In the genomic region with DNA sequence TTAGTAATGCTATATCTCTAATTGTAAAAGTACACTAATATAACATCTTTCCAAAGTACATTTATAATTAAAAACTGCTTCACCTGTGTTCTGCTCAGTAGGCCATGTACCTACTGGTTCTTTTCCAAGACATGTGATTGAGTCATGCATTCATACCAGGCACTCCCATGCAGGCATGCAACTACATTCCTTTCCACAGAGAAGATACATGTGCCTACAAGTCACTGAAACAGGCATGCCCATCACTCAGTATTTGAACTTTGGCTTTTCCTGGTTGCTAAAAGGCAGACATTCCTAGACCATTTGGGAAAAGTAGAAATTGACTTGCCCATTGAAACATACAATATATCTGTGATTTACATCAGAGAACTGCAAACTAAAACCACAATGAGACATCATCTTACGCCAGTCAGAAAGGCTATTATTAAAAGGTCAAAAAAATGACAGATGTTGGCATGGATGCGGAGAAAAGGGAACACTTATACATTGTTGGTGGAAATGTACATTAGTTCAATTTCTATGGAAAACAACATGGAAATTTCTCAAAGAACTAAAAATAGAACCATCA, we compare ENCODE assay signal across 21 cellular contexts.
DNase-seq lines count a peak whose midpoint lies in the region; ATAC-seq and TF ChIP-seq lines count a peak whose summit lies in the region.
"Had no signal": no experiment of that assay in that cellular context is flagged by ENCODE, and none has a peak within 500 bp of the region (broad histone marks: within the 10 kb centered on the region; RNA-seq: fewer than 3 reads in every experiment).

No MANE protein-coding gene starts in this region.

- no peak overlapping the region for H3K4me3 ChIP-seq in epithelial cell of esophagus (ENCODE audit: low read length)
- H3K4me3 ChIP-seq: GM23248, HAP-1 had no signal

- TF ChIP-seq CTCF in epithelial cell of esophagus (IDR thresholded peaks at IDR 0.05; ENCODE audit: insufficient read depth, low read depth, low read length, missing control alignments): no peak

- ATAC-seq in stimulated activated naive CD8-positive, alpha-beta T cell treated with anti-CD3 and anti-CD28 coated beads, Interleukin-15, Interleukin-2, amounts not matched to agents 100 U/mL and 50 U/mL, for 24 hours: no peak

- DNase-seq in ELR (ENCODE audit: low read depth) (peak; percentile 28), NCI-H226 (peak; percentile 53), epithelial cell of esophagus (ENCODE audit: low read depth) (peak; percentile 97), kidney tubule cell (ENCODE audit: low spot score) (peak; percentile 14), 8988T (no peak), NCI-H1417 treated with DMSO at 0.1 percent for 48 hours (lab: John Stamatoyannopoulos, UW) (no peak), pons (ENCODE audit: low spot score) (no peak)
- DNase-seq in stimulated activated naive CD8-positive, alpha-beta T cell treated with anti-CD3 and anti-CD28 coated beads, Interleukin-15, Interleukin-2, amounts not matched to agents 100 U/mL and 50 U/mL, for 24 hours: no peak
- DNase-seq: AML-193, DMS79 treated with DMSO at 0.1 percent for 48 hours, GDM1, GM23248, Kasumi-1, NCI-H1092 treated with DMSO at 0.1 percent for 48 hours, NCI-H1694, NCI-H2081 treated with DMSO at 0.1 percent for 48 hours, NCI-H510A, NCI-H748 treated with DMSO at 0.1 percent for 48 hours, OCI-M1, SIG-M5 had no signal

Comparison
In these comparisons a context has a peak if more than half of its experiments do, and no peak if none do; other contexts are left out.
1. DNase-seq: peak in ELR (single experiment), NCI-H226 (single experiment), epithelial cell of esophagus (single experiment) and kidney tubule cell (single experiment); none in 8988T (single experiment), NCI-H1417 treated with DMSO at 0.1 percent for 48 hours (single experiment), stimulated activated naive CD8-positive, alpha-beta T cell treated with anti-CD3 and anti-CD28 coated beads, Interleukin-15, Interleukin-2, amounts not matched to agents 100 U/mL and 50 U/mL, for 24 hours (single experiment) and pons (single experiment).